ENCODE assay signal across 12 cellular contexts in the genomic region with DNA sequence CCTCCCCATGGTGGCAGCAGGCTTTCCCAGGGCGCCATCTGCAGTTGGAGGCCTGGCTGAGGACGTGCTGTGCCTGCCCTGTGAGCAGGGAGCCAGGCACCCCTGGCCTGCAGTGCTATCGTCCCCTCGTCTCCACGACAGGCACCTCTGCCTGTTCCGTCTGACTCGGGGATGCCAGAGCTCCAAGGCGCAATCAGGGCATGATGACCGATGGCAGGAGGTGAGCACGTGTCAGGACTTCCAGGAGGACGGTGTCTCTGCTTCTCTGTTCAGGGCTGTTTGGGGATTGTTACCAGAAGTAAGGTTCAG.
A peak's percentile ranks its signal among the peaks of the same experiment; 100 is the strongest.
DNase-seq lines count a peak whose midpoint lies in the region; ATAC-seq and TF ChIP-seq lines count a peak whose summit lies in the region.
"Had no signal": no experiment of that assay in that cellular context is flagged by ENCODE, and none has a peak within 500 bp of the region (broad histone marks: within the 10 kb centered on the region; RNA-seq: fewer than 3 reads in every experiment).

No MANE protein-coding gene starts in this region.

- H3K9me3 ChIP-seq in KOPT-K1 (ENCODE audit: insufficient read depth, low read length, poor library complexity, severe bottlenecking) (peaks cover 7% of the 10 kb centered on the region), neural progenitor cell (ENCODE audit: low read depth) (no peaks in the 10 kb centered on the region)

- ATAC-seq in activated T-helper 17 cell treated with anti-CD3 and anti-CD28 coated beads, Interleukin-2, amount 50 U/mL, for 72 hours (replicated peaks) = no peak
- ATAC-seq in HG02763 (IDR thresholded peaks at IDR 0.05; ENCODE audit: unreplicated experiment) = no peak
- no peak for ATAC-seq in GM19463 (IDR thresholded peaks at IDR 0.05; ENCODE audit: unreplicated experiment)

- no peaks in the 10 kb centered on the region for H3K27me3 Mint-ChIP-seq in activated T-helper 17 cell treated with anti-CD3 and anti-CD28 coated beads, Interleukin-2, amount 50 U/mL, for 72 hours
- no peaks in the 10 kb centered on the region for H3K27me3 Mint-ChIP-seq in neural progenitor cell (ENCODE audit: insufficient read depth, low read depth)
- H3K27me3 Mint-ChIP-seq: type B pancreatic cell had no signal

- no peak overlapping the region for H3K4me2 ChIP-seq in neural progenitor cell

- H3K79me2 ChIP-seq in neural progenitor cell (ENCODE audit: low read depth) = no peaks in the 10 kb centered on the region

- H3K9me3 Mint-ChIP-seq in activated T-helper 17 cell treated with anti-CD3 and anti-CD28 coated beads, Interleukin-2, amount 50 U/mL, for 72 hours = no peaks in the 10 kb centered on the region
- H3K9me3 Mint-ChIP-seq in neural progenitor cell = peaks cover 2% of the 10 kb centered on the region

- no peak overlapping the region for H3K4me3 ChIP-seq in neural progenitor cell

- no peaks in the 10 kb centered on the region for H4K20me1 ChIP-seq in neural progenitor cell (ENCODE audit: low read depth)

- H3K4me3 Mint-ChIP-seq in activated T-helper 17 cell treated with anti-CD3 and anti-CD28 coated beads, Interleukin-2, amount 50 U/mL, for 72 hours = peak overlapping the region; percentile 69
- H3K4me3 Mint-ChIP-seq in neural progenitor cell = no peak overlapping the region
- H3K4me3 Mint-ChIP-seq: type B pancreatic cell had no signal

- H3K27ac ChIP-seq in KOPT-K1 (ENCODE audit: low read depth, low read length, poor library complexity, severe bottlenecking) (peak overlapping the region; percentile 60), neural progenitor cell (no peak overlapping the region)

- H3K4me1 Mint-ChIP-seq in activated T-helper 17 cell treated with anti-CD3 and anti-CD28 coated beads, Interleukin-2, amount 50 U/mL, for 72 hours = peaks cover 19% of the 10 kb centered on the region
- H3K4me1 Mint-ChIP-seq in neural progenitor cell = peaks cover 36% of the 10 kb centered on the region

- no peaks in the 10 kb centered on the region for H3K4me1 ChIP-seq in neural progenitor cell

- H3K27ac Mint-ChIP-seq in activated T-helper 17 cell treated with anti-CD3 and anti-CD28 coated beads, Interleukin-2, amount 50 U/mL, for 72 hours = peak overlapping the region; percentile 95
- no peak overlapping the region for H3K27ac Mint-ChIP-seq in neural progenitor cell
- H3K27ac Mint-ChIP-seq: type B pancreatic cell had no signal

- peak; percentile 49 for DNase-seq in activated CD4-positive, alpha-beta T cell treated with anti-CD3 and anti-CD28 coated beads for 48 hours
- no peak for DNase-seq in activated CD4-positive, alpha-beta T cell treated with anti-CD3 and anti-CD28 coated beads, Interleukin-2, amount 50 U/mL, for 1 hour
- peak; percentile 16 for DNase-seq in neural progenitor cell (ENCODE audit: low spot score)
- DNase-seq in effector CD4-positive, alpha-beta T cell = no peak
- DNase-seq: KG1, NCI-H526 treated with DMSO at 0.1 percent for 48 hours, occipital lobe had no signal

- H3F3A ChIP-seq in neural progenitor cell (ENCODE audit: low read depth) = no peaks in the 10 kb centered on the region

- peak overlapping the region; percentile 13 for H2AFZ ChIP-seq in neural progenitor cell (replicated peaks)

- TF ChIP-seq CTCF in neural progenitor cell (IDR thresholded peaks at IDR 0.05) = peak; percentile 8

- H3K36me3 Mint-ChIP-seq in activated T-helper 17 cell treated with anti-CD3 and anti-CD28 coated beads, Interleukin-2, amount 50 U/mL, for 72 hours (ENCODE audit: low read depth) = no peaks in the 10 kb centered on the region
- H3K36me3 Mint-ChIP-seq in neural progenitor cell = no peaks in the 10 kb centered on the region
- H3K36me3 Mint-ChIP-seq: type B pancreatic cell had no signal

- no peak overlapping the region for H3K9ac ChIP-seq in neural progenitor cell

- H3K27me3 ChIP-seq in neural progenitor cell = no peaks in the 10 kb centered on the region

- H3K36me3 ChIP-seq in KOPT-K1 (ENCODE audit: insufficient read depth, low read length) (no peaks in the 10 kb centered on the region), neural progenitor cell (no peaks in the 10 kb centered on the region)

Comparison
In these comparisons a context has a peak if more than half of its experiments do, and no peak if none do; other contexts are left out.
1. DNase-seq: peak in activated CD4-positive, alpha-beta T cell treated with anti-CD3 and anti-CD28 coated beads for 48 hours (single experiment) and neural progenitor cell (single experiment); none in activated CD4-positive, alpha-beta T cell treated with anti-CD3 and anti-CD28 coated beads, Interleukin-2, amount 50 U/mL, for 1 hour (single experiment) and effector CD4-positive, alpha-beta T cell (single experiment).